1 cellular context compared by ENCODE assay signal in the genomic region with DNA sequence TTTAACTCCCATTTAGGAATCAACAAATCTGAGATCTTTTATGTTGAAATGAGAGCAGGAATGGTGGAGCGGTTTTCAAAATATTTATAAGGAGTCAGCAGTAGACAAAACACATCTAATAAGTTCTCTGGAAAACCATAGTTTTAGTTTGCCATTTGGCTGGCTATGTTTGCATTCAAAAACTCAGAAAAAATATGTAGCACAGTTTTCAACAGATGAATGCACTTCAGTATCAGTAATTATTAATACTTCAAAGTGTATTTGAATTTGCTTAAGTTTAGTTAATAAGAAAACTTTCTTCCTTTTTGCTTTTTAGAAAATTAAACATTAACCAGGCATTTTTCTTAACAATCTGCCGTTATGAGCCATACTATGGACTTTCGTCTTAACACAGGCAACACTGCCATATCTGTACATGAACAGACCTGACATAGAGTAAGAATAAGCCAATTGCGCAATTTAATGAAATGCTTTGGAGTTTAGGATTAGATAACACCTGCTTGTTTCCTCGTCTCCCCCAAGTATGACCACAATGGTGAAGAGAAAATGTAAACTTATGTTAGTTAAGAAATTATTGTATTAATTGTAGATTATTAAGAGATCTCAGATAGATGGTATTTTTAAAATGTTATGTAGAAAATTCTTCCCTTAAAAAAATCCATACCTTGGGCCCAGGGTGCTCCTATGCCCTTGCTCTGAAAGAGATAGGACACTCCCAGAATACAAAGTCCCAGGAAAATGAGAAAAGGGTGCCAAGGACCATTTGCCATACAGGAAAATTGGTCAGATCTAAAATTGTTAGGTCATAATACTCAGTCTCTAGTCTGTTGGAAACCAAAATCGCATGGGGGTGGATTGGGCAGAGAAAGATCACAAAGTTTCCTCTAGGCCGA.
TF ChIP-seq lines count a peak whose summit lies in the region.

No MANE protein-coding gene starts in this region.

TF ChIP-seq in HepG2, 621 proteins besides CTCF, POLR2A, EP300 and RAD21 (continued from another document and continues in another):
- TF ChIP-seq, protein P1, sequence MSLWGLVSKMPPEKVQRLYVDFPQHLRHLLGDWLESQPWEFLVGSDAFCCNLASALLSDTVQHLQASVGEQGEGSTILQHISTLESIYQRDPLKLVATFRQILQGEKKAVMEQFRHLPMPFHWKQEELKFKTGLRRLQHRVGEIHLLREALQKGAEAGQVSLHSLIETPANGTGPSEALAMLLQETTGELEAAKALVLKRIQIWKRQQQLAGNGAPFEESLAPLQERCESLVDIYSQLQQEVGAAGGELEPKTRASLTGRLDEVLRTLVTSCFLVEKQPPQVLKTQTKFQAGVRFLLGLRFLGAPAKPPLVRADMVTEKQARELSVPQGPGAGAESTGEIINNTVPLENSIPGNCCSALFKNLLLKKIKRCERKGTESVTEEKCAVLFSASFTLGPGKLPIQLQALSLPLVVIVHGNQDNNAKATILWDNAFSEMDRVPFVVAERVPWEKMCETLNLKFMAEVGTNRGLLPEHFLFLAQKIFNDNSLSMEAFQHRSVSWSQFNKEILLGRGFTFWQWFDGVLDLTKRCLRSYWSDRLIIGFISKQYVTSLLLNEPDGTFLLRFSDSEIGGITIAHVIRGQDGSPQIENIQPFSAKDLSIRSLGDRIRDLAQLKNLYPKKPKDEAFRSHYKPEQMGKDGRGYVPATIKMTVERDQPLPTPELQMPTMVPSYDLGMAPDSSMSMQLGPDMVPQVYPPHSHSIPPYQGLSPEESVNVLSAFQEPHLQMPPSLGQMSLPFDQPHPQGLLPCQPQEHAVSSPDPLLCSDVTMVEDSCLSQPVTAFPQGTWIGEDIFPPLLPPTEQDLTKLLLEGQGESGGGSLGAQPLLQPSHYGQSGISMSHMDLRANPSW (CRISPR knock-in tag; IDR thresholded peaks at IDR 0.05; ENCODE audit: borderline replicate concordance): no peak
- TF ChIP-seq NCOA2 (CRISPR knock-in tag; IDR thresholded peaks at IDR 0.05) (peak; percentile 81), ZNF709 (CRISPR knock-in tag; IDR thresholded peaks at IDR 0.05) (no peak), ZNF451 (CRISPR knock-in tag; IDR thresholded peaks at IDR 0.05) (no peak), ERF (CRISPR knock-in tag; IDR thresholded peaks at IDR 0.05) (peak; percentile 61; the same call in 1 of the 2 replicates), ZFP36 (IDR thresholded peaks at IDR 0.05; ENCODE audit: borderline replicate concordance, low read depth, low read length, partially characterized antibody) (no peak), ZNF138 (CRISPR knock-in tag; IDR thresholded peaks at IDR 0.05; ENCODE audit: low read depth) (no peak), ZNF577 (CRISPR knock-in tag; IDR thresholded peaks at IDR 0.05; ENCODE audit: borderline replicate concordance, low read depth) (no peak), GTF3A (CRISPR knock-in tag; conservative IDR thresholded peaks at IDR 0.05) (no peak), DNMT1 (CRISPR knock-in tag; IDR thresholded peaks at IDR 0.05) (no peak), MAFF (IDR thresholded peaks at IDR 0.05; ENCODE audit: low read depth, low read length) (no peak), NRL (CRISPR knock-in tag; IDR thresholded peaks at IDR 0.05; ENCODE audit: borderline replicate concordance) (no peak), SP140L (CRISPR knock-in tag; IDR thresholded peaks at IDR 0.05; ENCODE audit: borderline replicate concordance) (no peak), ZNF790 (CRISPR knock-in tag; IDR thresholded peaks at IDR 0.05; ENCODE audit: borderline replicate concordance) (no peak), MXD4 (CRISPR knock-in tag; IDR thresholded peaks at IDR 0.05) (no peak), ZNF160 (CRISPR knock-in tag; IDR thresholded peaks at IDR 0.05) (no peak), POGZ (CRISPR knock-in tag; IDR thresholded peaks at IDR 0.05) (peak; percentile 73), ZNF615 (CRISPR knock-in tag; IDR thresholded peaks at IDR 0.05; ENCODE audit: borderline replicate concordance) (no peak), ZNF567 (CRISPR knock-in tag; IDR thresholded peaks at IDR 0.05; ENCODE audit: borderline replicate concordance) (no peak), STAG1 (CRISPR knock-in tag; IDR thresholded peaks at IDR 0.05) (0 out of 2 replicates have a peak, but pooled peaks have one; percentile 5), NR2F2 (IDR thresholded peaks at IDR 0.05; ENCODE audit: borderline replicate concordance, low read depth) (no peak), ZNF205 (CRISPR knock-in tag; IDR thresholded peaks at IDR 0.05) (no peak), ZNF674 (CRISPR knock-in tag; IDR thresholded peaks at IDR 0.05; ENCODE audit: low read depth) (no peak), MEIS1 (CRISPR knock-in tag; IDR thresholded peaks at IDR 0.05; ENCODE audit: borderline replicate concordance) (no peak), ZNF841 (CRISPR knock-in tag; IDR thresholded peaks at IDR 0.05; ENCODE audit: borderline replicate concordance) (no peak), MTA1 (CRISPR knock-in tag; IDR thresholded peaks at IDR 0.05; ENCODE audit: borderline replicate concordance) (no peak), SOX13 (IDR thresholded peaks at IDR 0.05) (no peak), SOX13 (CRISPR knock-in tag; conservative IDR thresholded peaks at IDR 0.05 in 1 of 2, IDR thresholded peaks at IDR 0.05 in 1 of 2) (peak in 1 of 2 experiments; percentile 92; a peak in 2 of 4 replicates), ZNF7 (CRISPR knock-in tag; IDR thresholded peaks at IDR 0.05) (no peak), TBP (CRISPR knock-in tag; IDR thresholded peaks at IDR 0.05) (no peak), TRIM24 (CRISPR knock-in tag; IDR thresholded peaks at IDR 0.05) (0 out of 2 replicates have a peak, but pooled peaks have one; percentile 69), NFKB2 (CRISPR knock-in tag; IDR thresholded peaks at IDR 0.05; ENCODE audit: borderline replicate concordance) (no peak), RNF2 (conservative IDR thresholded peaks at IDR 0.05; ENCODE audit: low read depth) (no peak), MLLT10 (CRISPR knock-in tag; IDR thresholded peaks at IDR 0.05) (no peak), ZNF558 (CRISPR knock-in tag; IDR thresholded peaks at IDR 0.05; ENCODE audit: borderline replicate concordance) (no peak), KLF13 (CRISPR knock-in tag; IDR thresholded peaks at IDR 0.05) (no peak), KMT2A (CRISPR knock-in tag; IDR thresholded peaks at IDR 0.05) (no peak)
- TF ChIP-seq, protein P2, sequence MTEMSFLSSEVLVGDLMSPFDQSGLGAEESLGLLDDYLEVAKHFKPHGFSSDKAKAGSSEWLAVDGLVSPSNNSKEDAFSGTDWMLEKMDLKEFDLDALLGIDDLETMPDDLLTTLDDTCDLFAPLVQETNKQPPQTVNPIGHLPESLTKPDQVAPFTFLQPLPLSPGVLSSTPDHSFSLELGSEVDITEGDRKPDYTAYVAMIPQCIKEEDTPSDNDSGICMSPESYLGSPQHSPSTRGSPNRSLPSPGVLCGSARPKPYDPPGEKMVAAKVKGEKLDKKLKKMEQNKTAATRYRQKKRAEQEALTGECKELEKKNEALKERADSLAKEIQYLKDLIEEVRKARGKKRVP (CRISPR knock-in tag; IDR thresholded peaks at IDR 0.05): peak in 1 of 2 experiments; percentile 35; a peak in 1 of 4 replicates
- TF ChIP-seq, protein P3, sequence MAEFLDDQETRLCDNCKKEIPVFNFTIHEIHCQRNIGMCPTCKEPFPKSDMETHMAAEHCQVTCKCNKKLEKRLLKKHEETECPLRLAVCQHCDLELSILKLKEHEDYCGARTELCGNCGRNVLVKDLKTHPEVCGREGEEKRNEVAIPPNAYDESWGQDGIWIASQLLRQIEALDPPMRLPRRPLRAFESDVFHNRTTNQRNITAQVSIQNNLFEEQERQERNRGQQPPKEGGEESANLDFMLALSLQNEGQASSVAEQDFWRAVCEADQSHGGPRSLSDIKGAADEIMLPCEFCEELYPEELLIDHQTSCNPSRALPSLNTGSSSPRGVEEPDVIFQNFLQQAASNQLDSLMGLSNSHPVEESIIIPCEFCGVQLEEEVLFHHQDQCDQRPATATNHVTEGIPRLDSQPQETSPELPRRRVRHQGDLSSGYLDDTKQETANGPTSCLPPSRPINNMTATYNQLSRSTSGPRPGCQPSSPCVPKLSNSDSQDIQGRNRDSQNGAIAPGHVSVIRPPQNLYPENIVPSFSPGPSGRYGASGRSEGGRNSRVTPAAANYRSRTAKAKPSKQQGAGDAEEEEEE (CRISPR knock-in tag; IDR thresholded peaks at IDR 0.05; ENCODE audit: borderline replicate concordance): no peak
- TF ChIP-seq, protein P4, sequence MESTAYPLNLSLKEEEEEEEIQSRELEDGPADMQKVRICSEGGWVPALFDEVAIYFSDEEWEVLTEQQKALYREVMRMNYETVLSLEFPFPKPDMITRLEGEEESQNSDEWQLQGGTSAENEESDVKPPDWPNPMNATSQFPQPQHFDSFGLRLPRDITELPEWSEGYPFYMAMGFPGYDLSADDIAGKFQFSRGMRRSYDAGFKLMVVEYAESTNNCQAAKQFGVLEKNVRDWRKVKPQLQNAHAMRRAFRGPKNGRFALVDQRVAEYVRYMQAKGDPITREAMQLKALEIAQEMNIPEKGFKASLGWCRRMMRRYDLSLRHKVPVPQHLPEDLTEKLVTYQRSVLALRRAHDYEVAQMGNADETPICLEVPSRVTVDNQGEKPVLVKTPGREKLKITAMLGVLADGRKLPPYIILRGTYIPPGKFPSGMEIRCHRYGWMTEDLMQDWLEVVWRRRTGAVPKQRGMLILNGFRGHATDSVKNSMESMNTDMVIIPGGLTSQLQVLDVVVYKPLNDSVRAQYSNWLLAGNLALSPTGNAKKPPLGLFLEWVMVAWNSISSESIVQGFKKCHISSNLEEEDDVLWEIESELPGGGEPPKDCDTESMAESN (CRISPR knock-in tag; conservative IDR thresholded peaks at IDR 0.05): no peak
- TF ChIP-seq, protein P5, sequence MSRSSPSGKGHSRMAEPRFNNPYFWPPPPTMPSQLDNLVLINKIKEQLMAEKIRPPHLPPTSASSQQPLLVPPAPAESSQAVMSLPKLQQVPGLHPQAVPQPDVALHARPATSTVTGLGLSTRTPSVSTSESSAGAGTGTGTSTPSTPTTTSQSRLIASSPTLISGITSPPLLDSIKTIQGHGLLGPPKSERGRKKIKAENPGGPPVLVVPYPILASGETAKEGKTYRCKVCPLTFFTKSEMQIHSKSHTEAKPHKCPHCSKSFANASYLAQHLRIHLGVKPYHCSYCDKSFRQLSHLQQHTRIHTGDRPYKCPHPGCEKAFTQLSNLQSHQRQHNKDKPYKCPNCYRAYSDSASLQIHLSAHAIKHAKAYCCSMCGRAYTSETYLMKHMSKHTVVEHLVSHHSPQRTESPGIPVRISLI (CRISPR knock-in tag; IDR thresholded peaks at IDR 0.05; ENCODE audit: borderline replicate concordance): no peak
- TF ChIP-seq, protein P6, sequence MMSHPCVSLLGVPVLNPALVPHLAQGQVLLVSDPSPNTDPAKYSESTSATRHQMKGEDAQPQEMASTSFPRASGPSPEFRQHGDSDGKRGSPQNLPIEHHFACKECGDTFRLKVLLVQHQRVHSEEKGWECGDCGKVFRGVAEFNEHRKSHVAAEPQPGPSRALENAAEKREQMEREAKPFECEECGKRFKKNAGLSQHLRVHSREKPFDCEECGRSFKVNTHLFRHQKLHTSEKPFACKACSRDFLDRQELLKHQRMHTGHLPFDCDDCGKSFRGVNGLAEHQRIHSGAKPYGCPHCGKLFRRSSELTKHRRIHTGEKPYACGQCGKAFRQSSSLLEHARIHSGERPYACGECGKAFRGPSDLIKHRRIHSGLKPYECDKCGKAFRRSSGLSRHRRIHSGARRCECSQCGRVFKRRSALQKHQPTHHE (CRISPR knock-in tag; IDR thresholded peaks at IDR 0.05; ENCODE audit: borderline replicate concordance): no peak
- TF ChIP-seq, protein P7, sequence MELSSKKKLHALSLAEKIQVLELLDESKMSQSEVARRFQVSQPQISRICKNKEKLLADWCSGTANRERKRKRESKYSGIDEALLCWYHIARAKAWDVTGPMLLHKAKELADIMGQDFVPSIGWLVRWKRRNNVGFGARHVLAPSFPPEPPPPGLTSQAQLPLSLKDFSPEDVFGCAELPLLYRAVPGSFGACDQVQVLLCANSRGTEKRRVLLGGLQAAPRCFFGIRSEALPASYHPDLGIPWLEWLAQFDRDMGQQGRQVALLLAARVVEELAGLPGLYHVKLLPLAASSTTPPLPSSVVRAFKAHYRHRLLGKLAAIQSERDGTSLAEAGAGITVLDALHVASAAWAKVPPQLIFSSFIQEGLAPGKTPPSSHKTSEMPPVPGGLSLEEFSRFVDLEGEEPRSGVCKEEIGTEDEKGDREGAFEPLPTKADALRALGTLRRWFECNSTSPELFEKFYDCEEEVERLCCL (CRISPR knock-in tag; IDR thresholded peaks at IDR 0.05; ENCODE audit: borderline replicate concordance): no peak
- TF ChIP-seq, protein P8, sequence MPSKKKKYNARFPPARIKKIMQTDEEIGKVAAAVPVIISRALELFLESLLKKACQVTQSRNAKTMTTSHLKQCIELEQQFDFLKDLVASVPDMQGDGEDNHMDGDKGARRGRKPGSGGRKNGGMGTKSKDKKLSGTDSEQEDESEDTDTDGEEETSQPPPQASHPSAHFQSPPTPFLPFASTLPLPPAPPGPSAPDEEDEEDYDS (CRISPR knock-in tag; IDR thresholded peaks at IDR 0.05): no peak
- TF ChIP-seq, protein P9, sequence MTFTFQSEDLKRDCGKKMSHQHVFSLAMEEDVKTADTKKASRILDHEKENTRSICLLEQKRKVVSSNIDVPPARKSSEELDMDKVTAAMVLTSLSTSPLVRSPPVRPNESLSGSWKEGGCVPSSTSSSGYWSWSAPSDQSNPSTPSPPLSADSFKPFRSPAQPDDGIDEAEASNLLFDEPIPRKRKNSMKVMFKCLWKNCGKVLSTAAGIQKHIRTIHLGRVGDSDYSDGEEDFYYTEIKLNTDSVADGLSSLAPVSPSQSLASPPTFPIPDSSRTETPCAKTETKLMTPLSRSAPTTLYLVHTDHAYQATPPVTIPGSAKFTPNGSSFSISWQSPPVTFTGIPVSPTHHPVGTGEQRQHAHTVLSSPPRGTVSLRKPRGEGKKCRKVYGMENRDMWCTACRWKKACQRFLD (CRISPR knock-in tag; IDR thresholded peaks at IDR 0.05; ENCODE audit: borderline replicate concordance): no peak
- TF ChIP-seq, protein P10, sequence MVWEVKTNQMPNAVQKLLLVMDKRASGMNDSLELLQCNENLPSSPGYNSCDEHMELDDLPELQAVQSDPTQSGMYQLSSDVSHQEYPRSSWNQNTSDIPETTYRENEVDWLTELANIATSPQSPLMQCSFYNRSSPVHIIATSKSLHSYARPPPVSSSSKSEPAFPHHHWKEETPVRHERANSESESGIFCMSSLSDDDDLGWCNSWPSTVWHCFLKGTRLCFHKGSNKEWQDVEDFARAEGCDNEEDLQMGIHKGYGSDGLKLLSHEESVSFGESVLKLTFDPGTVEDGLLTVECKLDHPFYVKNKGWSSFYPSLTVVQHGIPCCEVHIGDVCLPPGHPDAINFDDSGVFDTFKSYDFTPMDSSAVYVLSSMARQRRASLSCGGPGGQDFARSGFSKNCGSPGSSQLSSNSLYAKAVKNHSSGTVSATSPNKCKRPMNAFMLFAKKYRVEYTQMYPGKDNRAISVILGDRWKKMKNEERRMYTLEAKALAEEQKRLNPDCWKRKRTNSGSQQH (CRISPR knock-in tag; IDR thresholded peaks at IDR 0.05; ENCODE audit: low read depth): no peak
- TF ChIP-seq, protein P11, sequence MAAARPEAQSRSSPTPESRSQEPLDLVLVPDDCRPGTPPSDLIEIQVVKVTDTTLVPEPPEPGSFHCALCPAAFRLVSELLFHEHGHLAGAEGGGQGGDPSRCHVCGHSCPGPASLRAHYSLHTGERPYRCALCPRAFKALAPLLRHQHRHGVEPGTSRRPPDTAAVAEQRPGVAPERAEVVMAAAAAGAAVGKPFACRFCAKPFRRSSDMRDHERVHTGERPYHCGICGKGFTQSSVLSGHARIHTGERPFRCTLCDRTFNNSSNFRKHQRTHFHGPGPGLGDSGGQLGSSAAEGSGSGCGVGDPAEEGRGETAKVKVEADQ (CRISPR knock-in tag; IDR thresholded peaks at IDR 0.05; ENCODE audit: borderline replicate concordance): no peak
